Comparison of ENCODE assay signal across 7 cellular contexts in genomic region chrX:37685452-37686347, GRCh38. TPM values are rescaled to one million over a fixed set of nuclear protein-coding genes. Genes with fewer than 3 reads are reported as not detected.
DNase-seq lines count a peak whose midpoint lies in the region; ATAC-seq and TF ChIP-seq lines count a peak whose summit lies in the region.

TSS of gene XK (plus strand) at chrX:37685791. CDS start at chrX:37685962, 171 bp downstream.

- intact Hi-C loops in esophagus squamous epithelium (cut with DNase I): no loop called here

- ATAC-seq in GM18498 (IDR thresholded peaks at IDR 0.05; ENCODE audit: unreplicated experiment) (peak; percentile 83), HG02938 (IDR thresholded peaks at IDR 0.05; ENCODE audit: unreplicated experiment) (peak; percentile 64)

- TF ChIP-seq CTCF in esophagus squamous epithelium (IDR thresholded peaks at IDR 0.05): no peak

- H3K9ac ChIP-seq in stomach smooth muscle (ENCODE audit: low read length in 2 of 2): peak within 1 kb of the TSS; percentile 60 to 75

- H3K27ac ChIP-seq in esophagus squamous epithelium (peak within 1 kb of the TSS; percentile 53 to 78 (median 69)), muscle layer of duodenum (ENCODE audit: low read length) (peak within 1 kb of the TSS; percentile 86), stomach smooth muscle (ENCODE audit: low read length) (peak within 1 kb of the TSS; percentile 75)

- H3K36me3 ChIP-seq in esophagus squamous epithelium (no peaks in the 10 kb centered on the region), muscle layer of duodenum (ENCODE audit: control insufficient read depth in 1 of 2, insufficient read depth in 2 of 2, low read length in 2 of 2) (no peaks in the 10 kb centered on the region), stomach smooth muscle (ENCODE audit: control insufficient read depth in 2 of 2, insufficient read depth in 2 of 2, low read length in 2 of 2) (no peaks in the 10 kb centered on the region)

- DNase-seq in NCI-H446 treated with DMSO at 0.1 percent for 48 hours (lab: John Stamatoyannopoulos, UW) (peak; percentile 45), esophagus squamous epithelium (lab: John Stamatoyannopoulos, UW) (no peak)
- peak; percentile 63 for DNase-seq in activated CD8-positive, alpha-beta memory T cell treated with anti-CD3 and anti-CD28 coated beads, Interleukin-2, amount 50 U/mL, for 48 hours

- H3K9me3 ChIP-seq in esophagus squamous epithelium (no peaks in the 10 kb centered on the region), muscle layer of duodenum (ENCODE audit: control insufficient read depth in 1 of 2, low read length in 2 of 2) (no peaks in the 10 kb centered on the region), stomach smooth muscle (ENCODE audit: control insufficient read depth in 2 of 2, low read length in 2 of 2) (no peaks in the 10 kb centered on the region)

- TF ChIP-seq POLR2A in esophagus squamous epithelium (IDR thresholded peaks at IDR 0.05): no peak

- WGBS in esophagus squamous epithelium, 2 donors: 50% methylated on average over 25 of the region's 96 CpGs; no CpG with 5 or more reads in 1 of the 2 donors

- H3K4me1 ChIP-seq in esophagus squamous epithelium (peaks cover 0 to 10% (median 0%) of the 10 kb centered on the region in 3 donors), muscle layer of duodenum (ENCODE audit: control insufficient read depth in 1 of 2, insufficient read depth in 2 of 2, low read length in 2 of 2) (peaks cover 0 to 6% of the 10 kb centered on the region in 2 donors), stomach smooth muscle (ENCODE audit: control insufficient read depth, insufficient read depth, low read length) (no peaks in the 10 kb centered on the region)

- H3K4me3 ChIP-seq in esophagus squamous epithelium: peak within 1 kb of the TSS; percentile 44 to 72 (median 50)
- H3K4me3 ChIP-seq in muscle layer of duodenum (ENCODE audit: low read depth in 1 of 2, low read length in 2 of 2): peak within 1 kb of the TSS; percentile 53 to 61
- H3K4me3 ChIP-seq in stomach smooth muscle (ENCODE audit: low read length in 2 of 2): peak within 1 kb of the TSS; percentile 60 to 72

- no peaks in the 10 kb centered on the region for H3K27me3 ChIP-seq in esophagus squamous epithelium
- H3K27me3 ChIP-seq in muscle layer of duodenum (ENCODE audit: low read depth, low read length): no peaks in the 10 kb centered on the region
- H3K27me3 ChIP-seq in stomach smooth muscle (ENCODE audit: control insufficient read depth in 1 of 2, insufficient read depth in 2 of 2, low read length in 2 of 2): peaks cover 0 to 2% of the 10 kb centered on the region in 2 donors

RNA-seq across cellular contexts. Expression of gene XK, which starts in this region (rescaled TPM):
- 1 to 10 TPM; 2.2 to 3.1 (median 2.7) TPM for total RNA-seq in esophagus squamous epithelium
